ENCODE assay signal across 9 cellular contexts in genomic region chr2:42929985-42930581, GRCh38.
DNase-seq lines count a peak whose midpoint lies in the region; ATAC-seq, FAIRE-seq and TF ChIP-seq lines count a peak whose summit lies in the region.
"Had no signal": no experiment of that assay in that cellular context is flagged by ENCODE, and none has a peak within 500 bp of the region (broad histone marks: within the 10 kb centered on the region; RNA-seq: fewer than 3 reads in every experiment).

No MANE protein-coding gene starts in this region.

- H3K27me3 ChIP-seq in IMR-90 (ENCODE audit: control insufficient read depth, insufficient read depth, low read length) (no peaks in the 10 kb centered on the region), ascending aorta (no peaks in the 10 kb centered on the region), small intestine (ENCODE audit: control insufficient read depth in 2 of 2, insufficient read depth in 2 of 2, low read length in 2 of 2) (no peaks in the 10 kb centered on the region)
- H3K27me3 ChIP-seq: dorsolateral prefrontal cortex had no signal

- H3K14ac ChIP-seq in IMR-90 (replicated peaks; ENCODE audit: low read depth, low read length), result peak overlapping the region; percentile 86

- peak overlapping the region; percentile 89 for H4K5ac ChIP-seq in IMR-90 (ENCODE audit: low read depth, low read length)

- WGBS in IMR-90 (ENCODE audit: extremely low coverage in 2 of 2, insufficient read length in 1 of 2), 2 experiments, result 10% methylated on average over 3 of the region's 5 CpGs; no CpG with 5 or more reads in 1 of the 2 experiments
- WGBS in small intestine, 3 donors, result 27 to 44% (median 31%) methylated on average over 5 of the region's 5 CpGs

- no peak for FAIRE-seq in small intestine (lab: Jason Lieb, UNC)

- no TSS peak for BruUV-seq in IMR-90 (replicated peaks; lab: Mats Ljungman, UMichigan)

- peak overlapping the region; percentile 77 for H2BK5ac ChIP-seq in IMR-90 (ENCODE audit: low read depth, low read length, poor library complexity, severe bottlenecking)

- peak; percentile 82 for DNase-seq in IMR-90
- DNase-seq in ascending aorta (ENCODE audit: low spot score in 2 of 2), result no peak
- peak; percentile 75 for DNase-seq in iris pigment epithelial cell (ENCODE audit: low read depth)
- DNase-seq in small intestine, result no peak
- DNase-seq in hypothalamus (lab: John Stamatoyannopoulos, UW), result no peak
- DNase-seq in C1 segment of cervical spinal cord (lab: John Stamatoyannopoulos, UW), result no peak

- H2BK20ac ChIP-seq in IMR-90 (ENCODE audit: low read depth, low read length), result peak overlapping the region; percentile 87

- no peak overlapping the region for H3K56ac ChIP-seq in IMR-90 (ENCODE audit: extremely low read depth, insufficient read depth, low read length)

- H3K4me1 ChIP-seq in IMR-90 (ENCODE audit: control insufficient read depth, insufficient read depth, low read length) (peaks cover 51% of the 10 kb centered on the region), ascending aorta (peaks cover 30 to 88% of the 10 kb centered on the region in 2 donors), small intestine (ENCODE audit: control insufficient read depth in 2 of 2, insufficient read depth in 1 of 2, low read depth in 1 of 2, low read length in 1 of 2) (peaks cover 19 to 23% of the 10 kb centered on the region in 2 donors)

- peak overlapping the region; percentile 85 for H3K27ac ChIP-seq in IMR-90 (ENCODE audit: insufficient read depth, low read length)
- peak overlapping the region; percentile 97 to 98 for H3K27ac ChIP-seq in ascending aorta
- peak overlapping the region; percentile 63 to 90 for H3K27ac ChIP-seq in small intestine (ENCODE audit: low read depth in 1 of 2, low read length in 1 of 2)

- in situ Hi-C loops in IMR-90 (cut with MboI; ENCODE audit: low sequenced_read_pairs), result no loop called here

- H4K91ac ChIP-seq in IMR-90 (ENCODE audit: insufficient read depth, low read depth, low read length), result peak overlapping the region; percentile 85

- ATAC-seq in IMR-90 (ENCODE audit: low read depth) (peak; percentile 50), GM21526 (IDR thresholded peaks at IDR 0.05; ENCODE audit: low FRiP score, unreplicated experiment) (no peak), HG02642 (IDR thresholded peaks at IDR 0.05; ENCODE audit: poor library complexity, unreplicated experiment) (no peak)

- no peaks in the 10 kb centered on the region for H4K20me1 ChIP-seq in IMR-90 (ENCODE audit: insufficient read depth, low read length)

- TF ChIP-seq CTCF in IMR-90 (conservative IDR thresholded peaks at IDR 0.05; ENCODE audit: low read depth, low read length) (no peak), ascending aorta (IDR thresholded peaks at IDR 0.05) (no peak)

- H3K4ac ChIP-seq in IMR-90 (ENCODE audit: low read depth, low read length), result peak overlapping the region; percentile 88

- no peak for TF ChIP-seq RAD21 in IMR-90 (IDR thresholded peaks at IDR 0.05; ENCODE audit: low read length)

- peak overlapping the region; percentile 61 for H3K23ac ChIP-seq in IMR-90 (ENCODE audit: low read depth, low read length)

- POLR2A ChIA-PET in IMR-90 (lab: Charles Lee; ENCODE audit: unreplicated experiment), result no interaction called here

- H2BK120ac ChIP-seq in IMR-90 (ENCODE audit: low read depth, low read length), result peak overlapping the region; percentile 88

- no peaks in the 10 kb centered on the region for H3K9me3 ChIP-seq in IMR-90 (ENCODE audit: control insufficient read depth, insufficient read depth, low read length)
- no peaks in the 10 kb centered on the region for H3K9me3 ChIP-seq in ascending aorta
- no peaks in the 10 kb centered on the region for H3K9me3 ChIP-seq in small intestine (ENCODE audit: control insufficient read depth, low read depth)

- peak overlapping the region; percentile 45 to 88; a peak in 3 of 4 replicates for H4K8ac ChIP-seq in IMR-90 (ENCODE audit: low read depth in 2 of 2, low read length in 2 of 2)

- H3K9me1 ChIP-seq in IMR-90 (ENCODE audit: insufficient read depth, low read length), result peaks cover 33% of the 10 kb centered on the region

- dilution Hi-C loops in IMR-90 (cut with HindIII; ENCODE audit: low sequenced_read_pairs, unreplicated experiment), result no loop called here

- H2AK9ac ChIP-seq in IMR-90 (replicated peaks; ENCODE audit: low read depth, low read length, poor library complexity), result peak overlapping the region; percentile 84

- H3K36me3 ChIP-seq in IMR-90 (ENCODE audit: control insufficient read depth, insufficient read depth, low read length), result no peaks in the 10 kb centered on the region
- H3K36me3 ChIP-seq in ascending aorta, result no peaks in the 10 kb centered on the region
- H3K36me3 ChIP-seq in small intestine (ENCODE audit: control insufficient read depth in 2 of 2, insufficient read depth in 2 of 2, low read length in 2 of 2), result no peaks in the 10 kb centered on the region

- no peak for TF ChIP-seq POLR2A in IMR-90 (IDR thresholded peaks at IDR 0.05; ENCODE audit: low read depth, low read length)

- peak overlapping the region; percentile 92 for H2AK5ac ChIP-seq in IMR-90 (ENCODE audit: low read depth, low read length)

- intact Hi-C loops in IMR-90 (cut with micrococcal nuclease) (loop anchor here (1.0 kb wide), 1 partner anchor 71 kb away; no protein-coding TSS in a partner anchor), ascending aorta (cut with DNase I) (loop anchor here (5.0 kb wide), 1 partner anchor 63 kb away; no protein-coding TSS in a partner anchor)

- H3K79me1 ChIP-seq in IMR-90 (ENCODE audit: low read depth in 1 of 2, low read length in 2 of 2), result no peaks in the 10 kb centered on the region

- peak overlapping the region; percentile 28; the same call in 1 of the 2 replicates for H3K9ac ChIP-seq in IMR-90 (ENCODE audit: low read depth, low read length)

- peak overlapping the region; percentile 84 for H2AFZ ChIP-seq in IMR-90 (replicated peaks; ENCODE audit: low read length, poor library complexity)

- peak overlapping the region; percentile 29 for H3K4me2 ChIP-seq in IMR-90 (ENCODE audit: low read depth, low read length)

- peak overlapping the region; percentile 81 for H3K18ac ChIP-seq in IMR-90 (ENCODE audit: low read depth, low read length)

- peak overlapping the region; percentile 62; the same call in 2 of the 3 replicates for H2BK15ac ChIP-seq in IMR-90 (ENCODE audit: low read depth, low read length)

- CTCF ChIA-PET in IMR-90 (lab: Yijun Ruan, JAX), result no interaction called here

- H3K4me3 ChIP-seq in IMR-90 (ENCODE audit: insufficient read depth, low read depth, low read length), result no peak overlapping the region
- H3K4me3 ChIP-seq in ascending aorta, result no peak overlapping the region
- H3K4me3 ChIP-seq in small intestine (ENCODE audit: low read depth in 1 of 2, low read length in 2 of 2), result no peak overlapping the region
- H3K4me3 ChIP-seq: dorsolateral prefrontal cortex had no signal

TF ChIP-seq in IMR-90, 13 proteins besides CTCF, POLR2A, EP300 and RAD21:
- no peak for TF ChIP-seq MAFK (IDR thresholded peaks at IDR 0.05; ENCODE audit: low read depth, low read length)
- TF ChIP-seq SMC3 (IDR thresholded peaks at IDR 0.05; ENCODE audit: low read depth, low read length), result no peak
- no peak for TF ChIP-seq RFX5 (IDR thresholded peaks at IDR 0.05; ENCODE audit: low read depth, low read length)
- TF ChIP-seq FOS (IDR thresholded peaks at IDR 0.05; ENCODE audit: low read depth, low read length), result no peak
- TF ChIP-seq MXI1 (IDR thresholded peaks at IDR 0.05; ENCODE audit: borderline replicate concordance, low read depth, low read length), result no peak
- no peak for TF ChIP-seq CHD1 (IDR thresholded peaks at IDR 0.05; ENCODE audit: low read depth, low read length)
- TF ChIP-seq BHLHE40 (IDR thresholded peaks at IDR 0.05; ENCODE audit: low read depth, low read length), result no peak
- TF ChIP-seq, protein P1, sequence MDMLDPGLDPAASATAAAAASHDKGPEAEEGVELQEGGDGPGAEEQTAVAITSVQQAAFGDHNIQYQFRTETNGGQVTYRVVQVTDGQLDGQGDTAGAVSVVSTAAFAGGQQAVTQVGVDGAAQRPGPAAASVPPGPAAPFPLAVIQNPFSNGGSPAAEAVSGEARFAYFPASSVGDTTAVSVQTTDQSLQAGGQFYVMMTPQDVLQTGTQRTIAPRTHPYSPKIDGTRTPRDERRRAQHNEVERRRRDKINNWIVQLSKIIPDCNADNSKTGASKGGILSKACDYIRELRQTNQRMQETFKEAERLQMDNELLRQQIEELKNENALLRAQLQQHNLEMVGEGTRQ (IDR thresholded peaks at IDR 0.05; ENCODE audit: low read depth, low read length), result no peak
- TF ChIP-seq NFE2L2 (IDR thresholded peaks at IDR 0.05; ENCODE audit: low read depth, low read length), result no peak
- no peak for TF ChIP-seq MAZ (IDR thresholded peaks at IDR 0.05; ENCODE audit: borderline replicate concordance, low read depth, low read length)
- TF ChIP-seq ELK1 (IDR thresholded peaks at IDR 0.05; ENCODE audit: borderline replicate concordance, low read depth, low read length), result no peak
- no peak for TF ChIP-seq CEBPB (IDR thresholded peaks at IDR 0.05; ENCODE audit: low read depth, low read length)
- no peak for TF ChIP-seq RCOR1 (IDR thresholded peaks at IDR 0.05; ENCODE audit: insufficient replicate concordance, low read length)

Comparison
In these comparisons a context has a peak if more than half of its experiments do, and no peak if none do; other contexts are left out.
1. DNase-seq: peak in IMR-90 (single experiment) and iris pigment epithelial cell (single experiment); none in ascending aorta (0 of 2), small intestine (single experiment), hypothalamus (0 of 51) and C1 segment of cervical spinal cord (0 of 14).
2. Peak in every context shown above with its lines, with median percentiles within 50 percentile points of each other: H3K27ac ChIP-seq.